12 cellular contexts compared by ENCODE assay signal in genomic region chr6:9516207-9516606, GRCh38.
DNase-seq lines count a peak whose midpoint lies in the region; ATAC-seq and TF ChIP-seq lines count a peak whose summit lies in the region.
"Had no signal": no experiment of that assay in that cellular context is flagged by ENCODE, and none has a peak within 500 bp of the region (broad histone marks: within the 10 kb centered on the region; RNA-seq: fewer than 3 reads in every experiment).

No MANE protein-coding gene starts in this region.

- no peaks in the 10 kb centered on the region for H3K27me3 ChIP-seq in breast epithelium
- H3K27me3 ChIP-seq: esophagus muscularis mucosa had no signal

- POLR2A ChIA-PET in MCF 10A (lab: Yijun Ruan, JAX), result interaction anchor here (0.8 kb wide), 2 partner anchors 14 to 17 kb away, joined by 3 read pairs; no protein-coding TSS in a partner anchor

- no peaks in the 10 kb centered on the region for H3K36me3 ChIP-seq in breast epithelium
- H3K36me3 ChIP-seq: esophagus muscularis mucosa had no signal

- no peaks in the 10 kb centered on the region for H3K36me3 Mint-ChIP-seq in MCF 10A (ENCODE audit: insufficient read depth, unreplicated experiment)
- H3K36me3 Mint-ChIP-seq: activated naive CD8-positive, alpha-beta T cell treated with anti-CD3 and anti-CD28 coated beads for 36 hours had no signal

- no peak for TF ChIP-seq POLR2A in breast epithelium (IDR thresholded peaks at IDR 0.05)

- no peak for TF ChIP-seq CTCF in MCF 10A (IDR thresholded peaks at IDR 0.05; ENCODE audit: unreplicated experiment)
- no peak for TF ChIP-seq CTCF in breast epithelium (IDR thresholded peaks at IDR 0.05)
- TF ChIP-seq CTCF in fibroblast of villous mesenchyme (IDR thresholded peaks at IDR 0.05; ENCODE audit: insufficient read depth, low read depth, low read length), result no peak

- CTCF ChIA-PET in MCF 10A (lab: Yijun Ruan, JAX), result interaction anchor here (0.6 to 1.3 kb wide), 3 partner anchors 34 to 962 kb away, joined by 3 to 5 read pairs (median 3); no protein-coding TSS in a partner anchor

- no peaks in the 10 kb centered on the region for H3K9me3 Mint-ChIP-seq in MCF 10A (ENCODE audit: unreplicated experiment)

- peaks cover 29% of the 10 kb centered on the region for H3K4me1 Mint-ChIP-seq in MCF 10A (ENCODE audit: insufficient read depth, unreplicated experiment)
- H3K4me1 Mint-ChIP-seq: activated naive CD8-positive, alpha-beta T cell treated with anti-CD3 and anti-CD28 coated beads for 36 hours had no signal

- DNase-seq in MCF 10A (ENCODE audit: unreplicated experiment) (peak; percentile 84), breast epithelium (ENCODE audit: low spot score in 2 of 2) (no peak), fibroblast of villous mesenchyme (ENCODE audit: low read depth) (peak; percentile 68), anterior cingulate cortex (lab: John Stamatoyannopoulos, UW) (no peak), NCI-H2171 (lab: John Stamatoyannopoulos, UW) (no peak)
- no peak for DNase-seq in activated naive CD4-positive, alpha-beta T cell treated with anti-CD3 and anti-CD28 coated beads, Interleukin-2, amount 50 U/mL, for 16 hours
- DNase-seq: activated CD4-positive, CD25-positive, alpha-beta regulatory T cell; activated naive CD8-positive, alpha-beta T cell treated with anti-CD3 and anti-CD28 coated beads for 36 hours; AML-193 had no signal

- H3K4me3 ChIP-seq in breast epithelium (no peak overlapping the region), fibroblast of villous mesenchyme (ENCODE audit: low read depth, low read length) (no peak overlapping the region)
- H3K4me3 ChIP-seq: esophagus muscularis mucosa had no signal

- H3K9me3 ChIP-seq in breast epithelium, result no peaks in the 10 kb centered on the region
- H3K9me3 ChIP-seq: esophagus muscularis mucosa had no signal

- intact Hi-C loops in MCF 10A (cut with micrococcal nuclease), result no loop called here
- intact Hi-C loops in breast epithelium (cut with DNase I; ENCODE audit: low total_unique reads), result no loop called here

- ATAC-seq in SK-N-SH treated with all-trans-retinoic acid at 6 μM for 48 hours, result peak; percentile 88
- no peak for ATAC-seq in HG03460 (IDR thresholded peaks at IDR 0.05; ENCODE audit: unreplicated experiment)

- H3K27me3 Mint-ChIP-seq in MCF 10A (ENCODE audit: insufficient read depth, unreplicated experiment), result no peaks in the 10 kb centered on the region
- H3K27me3 Mint-ChIP-seq: activated naive CD8-positive, alpha-beta T cell treated with anti-CD3 and anti-CD28 coated beads for 36 hours had no signal

- no peak overlapping the region for H3K4me3 Mint-ChIP-seq in MCF 10A (ENCODE audit: unreplicated experiment)
- H3K4me3 Mint-ChIP-seq: activated naive CD8-positive, alpha-beta T cell treated with anti-CD3 and anti-CD28 coated beads for 36 hours had no signal

- H3K27ac Mint-ChIP-seq in MCF 10A (ENCODE audit: low read depth, unreplicated experiment), result peak overlapping the region; percentile 5
- H3K27ac Mint-ChIP-seq: activated naive CD8-positive, alpha-beta T cell treated with anti-CD3 and anti-CD28 coated beads for 36 hours had no signal

- H3K27ac ChIP-seq in breast epithelium, result no peak overlapping the region
- H3K27ac ChIP-seq: esophagus muscularis mucosa had no signal

- BruUV-seq in MCF 10A (replicated peaks; lab: Mats Ljungman, UMichigan), result no TSS peak

- no peaks in the 10 kb centered on the region for H3K4me1 ChIP-seq in breast epithelium
- H3K4me1 ChIP-seq: esophagus muscularis mucosa had no signal

TF ChIP-seq in SK-N-SH treated with all-trans-retinoic acid at 6 μM for 48 hours, 23 proteins besides CTCF, POLR2A, EP300 and RAD21:
- TF ChIP-seq TCF4 (CRISPR knock-in tag; IDR thresholded peaks at IDR 0.05; ENCODE audit: borderline replicate concordance) (no peak), GLIS3 (CRISPR knock-in tag; IDR thresholded peaks at IDR 0.05) (no peak), PATZ1 (CRISPR knock-in tag; IDR thresholded peaks at IDR 0.05; ENCODE audit: borderline replicate concordance) (no peak), ZNF565 (CRISPR knock-in tag; conservative IDR thresholded peaks at IDR 0.05; ENCODE audit: low read depth) (no peak), ZC3H10 (CRISPR knock-in tag; IDR thresholded peaks at IDR 0.05) (no peak), ARNTL (CRISPR knock-in tag; IDR thresholded peaks at IDR 0.05; ENCODE audit: borderline replicate concordance, low read depth) (no peak), ZFP30 (CRISPR knock-in tag; IDR thresholded peaks at IDR 0.05) (no peak), ZFP3 (CRISPR knock-in tag; IDR thresholded peaks at IDR 0.05) (no peak), SNAI2 (CRISPR knock-in tag; IDR thresholded peaks at IDR 0.05) (no peak), ZNF70 (CRISPR knock-in tag; IDR thresholded peaks at IDR 0.05) (no peak)

Comparison
In these comparisons a context has a peak if more than half of its experiments do, and no peak if none do; other contexts are left out.
1. DNase-seq: peak in MCF 10A (single experiment) and fibroblast of villous mesenchyme (single experiment); none in breast epithelium (0 of 2), anterior cingulate cortex (0 of 58), activated naive CD4-positive, alpha-beta T cell treated with anti-CD3 and anti-CD28 coated beads, Interleukin-2, amount 50 U/mL, for 16 hours (single experiment) and NCI-H2171 (single experiment).